In the genomic region with DNA sequence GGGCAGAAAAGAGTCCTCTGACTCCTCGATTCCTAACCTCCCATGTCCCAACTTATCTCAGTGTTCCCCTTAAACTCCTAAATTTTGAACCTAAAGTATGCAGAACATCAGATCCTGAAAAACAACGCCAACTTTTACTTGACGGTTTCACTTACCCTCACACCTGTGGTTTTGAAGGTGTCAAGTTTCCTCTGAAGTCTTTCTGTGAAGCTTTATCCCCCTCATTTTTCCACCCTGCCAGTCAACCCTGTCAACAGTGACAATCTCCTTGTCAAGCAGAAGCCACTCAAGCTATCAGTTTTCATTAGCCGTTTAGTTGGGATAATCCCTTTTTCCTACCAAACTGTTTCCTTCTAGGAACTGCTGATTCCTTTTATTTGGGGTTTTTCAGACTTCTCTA, we compare ENCODE assay signal across 12 cellular contexts.
DNase-seq lines count a peak whose midpoint lies in the region; ATAC-seq and TF ChIP-seq lines count a peak whose summit lies in the region.
"Had no signal": no experiment of that assay in that cellular context is flagged by ENCODE, and none has a peak within 500 bp of the region (broad histone marks: within the 10 kb centered on the region; RNA-seq: fewer than 3 reads in every experiment).

No MANE protein-coding gene starts in this region.

- ATAC-seq in body of pancreas, result no peak
- ATAC-seq: Panc1 had no signal

- no peak overlapping the region for H3K9ac ChIP-seq in smooth muscle cell (ENCODE audit: low read depth)

- peak; percentile 18 for DNase-seq in stimulated activated CD4-positive, alpha-beta T cell treated with anti-CD3 and anti-CD28 coated beads, Interleukin-15, amount 100 ng/mL, for 24 hours
- DNase-seq in stimulated activated CD4-positive, alpha-beta T cell treated with anti-CD3 and anti-CD28 coated beads, Interleukin-4, amount 100 ng/mL, for 4 hours, result no peak
- DNase-seq in NCI-H2171 treated with DMSO at 0.1 percent for 48 hours (lab: John Stamatoyannopoulos, UW) (peak; percentile 90), smooth muscle cell (lab: John Stamatoyannopoulos, UW; ENCODE audit: unreplicated experiment) (no peak), sigmoid colon (no peak), body of pancreas (no peak), MCF 10A (ENCODE audit: unreplicated experiment) (no peak)

- no peaks in the 10 kb centered on the region for H3F3A ChIP-seq in smooth muscle cell (ENCODE audit: low read depth)

- no peak overlapping the region for H3K4me3 ChIP-seq in smooth muscle cell
- H3K4me3 ChIP-seq in sigmoid colon, result no peak overlapping the region
- H3K4me3 ChIP-seq in body of pancreas, result no peak overlapping the region
- H3K4me3 ChIP-seq: esophagus muscularis mucosa had no signal

- peak overlapping the region; percentile 17 for H2AFZ ChIP-seq in smooth muscle cell (ENCODE audit: low read depth)

- H3K4me2 ChIP-seq in smooth muscle cell, result no peak overlapping the region

- TF ChIP-seq CTCF in smooth muscle cell (IDR thresholded peaks at IDR 0.05; ENCODE audit: borderline replicate concordance, insufficient read depth, poor library complexity, severe bottlenecking), result no peak
- TF ChIP-seq CTCF in sigmoid colon (IDR thresholded peaks at IDR 0.05), result no peak
- TF ChIP-seq CTCF in body of pancreas (IDR thresholded peaks at IDR 0.05), result no peak
- no peak for TF ChIP-seq CTCF in MCF 10A (IDR thresholded peaks at IDR 0.05; ENCODE audit: unreplicated experiment)

- WGBS in smooth muscle cell (ENCODE audit: low lambda C conversion rate), result 54% methylated on average over 4 of the region's 4 CpGs
- WGBS in sigmoid colon, 2 donors, result 72 to 92% methylated on average over 4 of the region's 4 CpGs
- WGBS in body of pancreas, 2 donors, result 37 to 40% methylated on average over 4 of the region's 4 CpGs

- no peak for TF ChIP-seq EP300 in sigmoid colon (IDR thresholded peaks at IDR 0.05)

- H3K36me3 ChIP-seq in smooth muscle cell (ENCODE audit: low read depth) (no peaks in the 10 kb centered on the region), sigmoid colon (no peaks in the 10 kb centered on the region), body of pancreas (replicated peaks in 1 of 2; ENCODE audit: insufficient read depth in 1 of 2, low read depth in 2 of 2) (no peaks in the 10 kb centered on the region)
- H3K36me3 ChIP-seq: esophagus muscularis mucosa had no signal

- TF ChIP-seq POLR2A in sigmoid colon (IDR thresholded peaks at IDR 0.05) (no peak), body of pancreas (IDR thresholded peaks at IDR 0.05) (no peak)

- no peaks in the 10 kb centered on the region for H3K27me3 Mint-ChIP-seq in activated naive CD8-positive, alpha-beta T cell
- no peaks in the 10 kb centered on the region for H3K27me3 Mint-ChIP-seq in MCF 10A (ENCODE audit: insufficient read depth, unreplicated experiment)

- H3K4me1 ChIP-seq in smooth muscle cell (ENCODE audit: low read depth) (no peaks in the 10 kb centered on the region), sigmoid colon (peaks cover 0 to 25% (median 19%) of the 10 kb centered on the region in 4 donors), body of pancreas (no peaks in the 10 kb centered on the region)

- H3K4me1 Mint-ChIP-seq in activated naive CD8-positive, alpha-beta T cell (ENCODE audit: low read depth), result peaks cover 67% of the 10 kb centered on the region
- H3K4me1 Mint-ChIP-seq in MCF 10A (ENCODE audit: insufficient read depth, unreplicated experiment), result peaks cover 7% of the 10 kb centered on the region
- H3K4me1 Mint-ChIP-seq: mesothelial cell of epicardium had no signal

- no peaks in the 10 kb centered on the region for H3K9me3 Mint-ChIP-seq in activated naive CD8-positive, alpha-beta T cell (ENCODE audit: low read depth)
- no peaks in the 10 kb centered on the region for H3K9me3 Mint-ChIP-seq in MCF 10A (ENCODE audit: unreplicated experiment)
- H3K9me3 Mint-ChIP-seq: dendritic cell treated with granulocyte-macrophage colony-stimulating factor and Interleukin-4, amounts not matched to agents 40 ng/mL and 50 ng/mL, for 4 days; mesothelial cell of epicardium had no signal

- no TSS peak for BruUV-seq in MCF 10A (replicated peaks; lab: Mats Ljungman, UMichigan)

- H3K27me3 ChIP-seq in smooth muscle cell (ENCODE audit: low read depth) (peaks cover 5% of the 10 kb centered on the region), sigmoid colon (no peaks in the 10 kb centered on the region), body of pancreas (no peaks in the 10 kb centered on the region)
- H3K27me3 ChIP-seq: esophagus muscularis mucosa had no signal

- no peaks in the 10 kb centered on the region for H3K36me3 Mint-ChIP-seq in activated naive CD8-positive, alpha-beta T cell
- no peaks in the 10 kb centered on the region for H3K36me3 Mint-ChIP-seq in MCF 10A (ENCODE audit: insufficient read depth, unreplicated experiment)
- H3K36me3 Mint-ChIP-seq: mesothelial cell of epicardium had no signal

- H3K9me3 ChIP-seq in smooth muscle cell (replicated peaks; ENCODE audit: low read depth) (no peaks in the 10 kb centered on the region), sigmoid colon (no peaks in the 10 kb centered on the region), body of pancreas (no peaks in the 10 kb centered on the region)
- H3K9me3 ChIP-seq: esophagus muscularis mucosa had no signal

- no peak overlapping the region for H3K27ac ChIP-seq in smooth muscle cell (ENCODE audit: low read depth)
- no peak overlapping the region for H3K27ac ChIP-seq in sigmoid colon
- H3K27ac ChIP-seq in body of pancreas, result no peak overlapping the region
- H3K27ac ChIP-seq: esophagus muscularis mucosa had no signal

- H3K79me2 ChIP-seq in smooth muscle cell (ENCODE audit: low read depth), result no peaks in the 10 kb centered on the region

- POLR2A ChIA-PET in MCF 10A (lab: Yijun Ruan, JAX), result no interaction called here

- CTCF ChIA-PET in MCF 10A (lab: Yijun Ruan, JAX), result no interaction called here

- H4K20me1 ChIP-seq in smooth muscle cell (ENCODE audit: low read depth), result no peaks in the 10 kb centered on the region

- peak overlapping the region; percentile 3 for H3K4me3 Mint-ChIP-seq in activated naive CD8-positive, alpha-beta T cell
- no peak overlapping the region for H3K4me3 Mint-ChIP-seq in MCF 10A (ENCODE audit: unreplicated experiment)
- H3K4me3 Mint-ChIP-seq: dendritic cell treated with granulocyte-macrophage colony-stimulating factor and Interleukin-4, amounts not matched to agents 40 ng/mL and 50 ng/mL, for 4 days; mesothelial cell of epicardium had no signal

- H3K27ac Mint-ChIP-seq in activated naive CD8-positive, alpha-beta T cell, result peak overlapping the region; percentile 52
- no peak overlapping the region for H3K27ac Mint-ChIP-seq in MCF 10A (ENCODE audit: low read depth, unreplicated experiment)
- H3K27ac Mint-ChIP-seq: dendritic cell treated with granulocyte-macrophage colony-stimulating factor and Interleukin-4, amounts not matched to agents 40 ng/mL and 50 ng/mL, for 4 days; mesothelial cell of epicardium had no signal

- intact Hi-C loops in sigmoid colon (cut with DNase I), result no loop called here
- intact Hi-C loops in body of pancreas (cut with DNase I), result no loop called here
- intact Hi-C loops in MCF 10A (cut with micrococcal nuclease), result no loop called here

Comparison
In these comparisons a context has a peak if more than half of its experiments do, and no peak if none do; other contexts are left out.
1. DNase-seq: peak in stimulated activated CD4-positive, alpha-beta T cell treated with anti-CD3 and anti-CD28 coated beads, Interleukin-15, amount 100 ng/mL, for 24 hours (single experiment) and NCI-H2171 treated with DMSO at 0.1 percent for 48 hours (single experiment); none in stimulated activated CD4-positive, alpha-beta T cell treated with anti-CD3 and anti-CD28 coated beads, Interleukin-4, amount 100 ng/mL, for 4 hours (0 of 2), smooth muscle cell (single experiment), sigmoid colon (single experiment), body of pancreas (0 of 4) and MCF 10A (single experiment).